Comparison of ENCODE assay signal across 1 cellular context in the genomic region with DNA sequence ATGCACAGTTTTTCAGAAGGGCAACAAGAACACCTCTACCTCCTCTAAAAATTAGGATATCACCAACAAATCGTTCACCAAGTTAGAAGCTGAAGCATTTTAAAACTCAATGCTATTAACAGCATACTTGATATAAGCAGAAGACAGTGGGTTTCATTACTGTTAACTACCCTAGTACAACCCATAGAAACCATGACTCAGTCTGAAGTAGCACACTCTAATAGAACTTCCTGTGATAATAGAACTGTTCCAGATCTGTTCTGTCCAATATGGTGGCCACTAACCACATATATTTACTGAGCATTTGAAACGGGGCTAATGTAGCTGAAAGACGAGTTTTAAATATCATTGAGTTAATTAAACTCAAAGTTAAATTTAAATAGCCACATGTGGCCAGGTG.
TF ChIP-seq lines count a peak whose summit lies in the region.

No MANE protein-coding gene starts in this region.

TF ChIP-seq in K562, 482 proteins besides CTCF, POLR2A, EP300 and RAD21:
- no peak for TF ChIP-seq KLF13 (tag; IDR thresholded peaks at IDR 0.05; ENCODE audit: borderline replicate concordance, low read depth)
- TF ChIP-seq, protein P1, sequence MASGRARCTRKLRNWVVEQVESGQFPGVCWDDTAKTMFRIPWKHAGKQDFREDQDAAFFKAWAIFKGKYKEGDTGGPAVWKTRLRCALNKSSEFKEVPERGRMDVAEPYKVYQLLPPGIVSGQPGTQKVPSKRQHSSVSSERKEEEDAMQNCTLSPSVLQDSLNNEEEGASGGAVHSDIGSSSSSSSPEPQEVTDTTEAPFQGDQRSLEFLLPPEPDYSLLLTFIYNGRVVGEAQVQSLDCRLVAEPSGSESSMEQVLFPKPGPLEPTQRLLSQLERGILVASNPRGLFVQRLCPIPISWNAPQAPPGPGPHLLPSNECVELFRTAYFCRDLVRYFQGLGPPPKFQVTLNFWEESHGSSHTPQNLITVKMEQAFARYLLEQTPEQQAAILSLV (tag; IDR thresholded peaks at IDR 0.05): no peak
- no peak for TF ChIP-seq U2AF2 (optimal IDR thresholded peaks at IDR 0.05; ENCODE audit: low read depth, low read length)
- TF ChIP-seq, protein P2, sequence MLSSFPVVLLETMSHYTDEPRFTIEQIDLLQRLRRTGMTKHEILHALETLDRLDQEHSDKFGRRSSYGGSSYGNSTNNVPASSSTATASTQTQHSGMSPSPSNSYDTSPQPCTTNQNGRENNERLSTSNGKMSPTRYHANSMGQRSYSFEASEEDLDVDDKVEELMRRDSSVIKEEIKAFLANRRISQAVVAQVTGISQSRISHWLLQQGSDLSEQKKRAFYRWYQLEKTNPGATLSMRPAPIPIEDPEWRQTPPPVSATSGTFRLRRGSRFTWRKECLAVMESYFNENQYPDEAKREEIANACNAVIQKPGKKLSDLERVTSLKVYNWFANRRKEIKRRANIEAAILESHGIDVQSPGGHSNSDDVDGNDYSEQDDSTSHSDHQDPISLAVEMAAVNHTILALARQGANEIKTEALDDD (IDR thresholded peaks at IDR 0.05): peak; percentile 18; the same call in 1 of the 2 replicates
TF ChIP-seq in K562: peak in this region for 1.
